18 cellular contexts compared by ENCODE assay signal in genomic region chr1:33814166-33814565, GRCh38. TPM values are rescaled to one million over a fixed set of nuclear protein-coding genes. Genes with fewer than 3 reads are reported as not detected.
"Had no signal": no experiment of that assay in that cellular context is flagged by ENCODE, and none has a peak within 500 bp of the region (broad histone marks: within the 10 kb centered on the region; RNA-seq: fewer than 3 reads in every experiment).

No MANE protein-coding gene starts in this region.

- H3K4me1 ChIP-seq: gastrocnemius medialis, heart left ventricle, psoas muscle, spleen had no signal

- H3K27ac ChIP-seq: brain microvascular endothelial cell, gastrocnemius medialis, heart left ventricle, psoas muscle, spleen, thoracic aorta, upper lobe of right lung had no signal

- H3K9me3 ChIP-seq: gastrocnemius medialis, psoas muscle, thoracic aorta, upper lobe of right lung had no signal

- H3K4me3 ChIP-seq: gastrocnemius medialis, heart left ventricle, psoas muscle, spleen, thoracic aorta, upper lobe of right lung had no signal

- DNase-seq: activated CD4-positive, alpha-beta T cell treated with anti-CD3 and anti-CD28 coated beads, Interleukin-2, amount 10 ng/mL, durations not matched to agents 7 days and 5 days; activated CD8-positive, alpha-beta memory T cell treated with anti-CD3 and anti-CD28 coated beads, Interleukin-2, amount 50 U/mL, for 48 hours; activated gamma-delta T cell treated with Interleukin-2 at 50 U/mL for 16 hours; amniotic stem cell; brain microvascular endothelial cell; cortex of kidney; effector CD8-positive, alpha-beta T cell; gastrocnemius medialis; heart left ventricle; mammary epithelial cell; psoas muscle; spleen; upper lobe of right lung had no signal

- H3K36me3 ChIP-seq: brain microvascular endothelial cell, gastrocnemius medialis, heart left ventricle, spleen, thoracic aorta, upper lobe of right lung had no signal

- H3K27me3 ChIP-seq: brain microvascular endothelial cell, gastrocnemius medialis, heart left ventricle, upper lobe of right lung had no signal

- ATAC-seq: gastrocnemius medialis, heart left ventricle, left lobe of liver, psoas muscle, sciatic nerve, upper lobe of right lung had no signal

RNA-seq across cellular contexts. Expression of gene HMGB4, which starts 49.7 kb away (rescaled TPM):
- total RNA-seq: activated CD4-positive, alpha-beta T cell treated with anti-CD3 and anti-CD28 coated beads, Interleukin-2, amount 10 ng/mL, durations not matched to agents 7 days and 5 days; gastrocnemius medialis; heart left ventricle; left lobe of liver; mammary epithelial cell; neural crest cell; osteocyte; psoas muscle; sciatic nerve; spleen; thoracic aorta; upper lobe of right lung had no signal
- polyA plus RNA-seq: heart left ventricle, mammary epithelial cell, psoas muscle, spleen had no signal
